In genomic region chr5:172975289-172975688, GRCh38 we compare ENCODE assay signal across 28 cellular contexts.
"Had no signal": no experiment of that assay in that cellular context is flagged by ENCODE, and none has a peak within 500 bp of the region (broad histone marks: within the 10 kb centered on the region; RNA-seq: fewer than 3 reads in every experiment).

No MANE protein-coding gene starts in this region.

- FAIRE-seq: colon, endometrium, endothelial cell of umbilical vein, frontal cortex had no signal

- ATAC-seq: effector memory CD8-positive, alpha-beta T cell; esophagus mucosa; foreskin keratinocyte; gastrocnemius medialis; gastroesophageal sphincter; heart left ventricle; heart right ventricle had no signal

- DNase-seq: colonic mucosa; cortex of kidney; dermis blood vessel endothelial cell; dorsolateral prefrontal cortex; effector CD4-positive, alpha-beta T cell; effector CD8-positive, alpha-beta T cell; effector memory CD4-positive, alpha-beta T cell; effector memory CD8-positive, alpha-beta T cell; endodermal cell; erythroblast; esophagus squamous epithelium; foreskin fibroblast; foreskin keratinocyte; foreskin melanocyte; gastrocnemius medialis; glutamatergic neuron; head of caudate nucleus; heart left ventricle; heart right ventricle had no signal

- H3K4me1 ChIP-seq: colonic mucosa, esophagus muscularis mucosa, esophagus squamous epithelium, foreskin keratinocyte, gastrocnemius medialis, gastroesophageal sphincter had no signal

- H3K9me3 ChIP-seq: colonic mucosa, esophagus muscularis mucosa, esophagus squamous epithelium, gastrocnemius medialis, gastroesophageal sphincter, heart left ventricle, heart right ventricle had no signal

- H3K27ac ChIP-seq: colonic mucosa, coronary artery, dorsolateral prefrontal cortex, epithelial cell of prostate, esophagus muscularis mucosa, esophagus squamous epithelium, foreskin keratinocyte, gastrocnemius medialis, gastroesophageal sphincter, heart left ventricle, heart right ventricle had no signal

- H3K36me3 ChIP-seq: colonic mucosa had no signal

- H3K4me3 ChIP-seq: colonic mucosa, coronary artery, dorsolateral prefrontal cortex, esophagus muscularis mucosa, esophagus squamous epithelium, gastrocnemius medialis, gastroesophageal sphincter, heart left ventricle, heart right ventricle had no signal

- H3K27me3 ChIP-seq: colonic mucosa, dorsolateral prefrontal cortex, esophagus muscularis mucosa, esophagus squamous epithelium, foreskin keratinocyte, gastrocnemius medialis, gastroesophageal sphincter, heart left ventricle had no signal
